Comparison of ENCODE assay signal across 8 cellular contexts in genomic region chr10:69786791-69787190, GRCh38. TPM values are rescaled to one million over a fixed set of nuclear protein-coding genes. Genes with fewer than 3 reads are reported as not detected.
DNase-seq lines count a peak whose midpoint lies in the region; ATAC-seq and TF ChIP-seq lines count a peak whose summit lies in the region.

No MANE protein-coding gene starts in this region.

- H3K27me3 ChIP-seq in osteoblast (ENCODE audit: insufficient read depth, low read length), result peaks cover 30% of the 10 kb centered on the region

- DNase-seq in ELF-1 (ENCODE audit: low read depth, low spot score), result peak; percentile 65
- DNase-seq in NAMALWA (ENCODE audit: low spot score), result peak; percentile 46
- peak; percentile 69 for DNase-seq in dermis blood vessel endothelial cell
- DNase-seq in osteoblast (ENCODE audit: insufficient read length, low spot score, missing footprints), result no peak
- no peak for DNase-seq in NCI-H2227 (lab: John Stamatoyannopoulos, UW; ENCODE audit: unreplicated experiment)
- no peak for DNase-seq in stimulated activated CD4-positive, alpha-beta T cell treated with anti-CD3 and anti-CD28 coated beads, Interleukin-12 subunit alpha, Interleukin-12 subunit beta, amount 100 ng/mL, for 4 hours

- no peaks in the 10 kb centered on the region for H3K36me3 ChIP-seq in osteoblast (ENCODE audit: insufficient read depth, low read length)

- peak; percentile 57 for TF ChIP-seq CTCF in osteoblast (IDR thresholded peaks at IDR 0.05; ENCODE audit: extremely low read depth, low read depth, low read length)

- no peak overlapping the region for H3K27ac ChIP-seq in osteoblast (ENCODE audit: low read depth, low read length)

- H3K9me3 ChIP-seq in osteoblast (ENCODE audit: low read depth, low read length), result no peaks in the 10 kb centered on the region

- H3K4me3 ChIP-seq in osteoblast (ENCODE audit: insufficient read depth, low read length), result no peak overlapping the region

- H3K4me2 ChIP-seq in osteoblast (ENCODE audit: insufficient read depth, low read length), result no peak overlapping the region

- no peaks in the 10 kb centered on the region for H3K79me2 ChIP-seq in osteoblast (ENCODE audit: insufficient read depth, low read length)

- ATAC-seq in HG03095 (IDR thresholded peaks at IDR 0.05; ENCODE audit: unreplicated experiment), result no peak
- no peak for ATAC-seq in GM18502 (IDR thresholded peaks at IDR 0.05; ENCODE audit: poor library complexity, unreplicated experiment)

- peak overlapping the region; percentile 48 for H2AFZ ChIP-seq in osteoblast (ENCODE audit: low read length)

- H4K20me1 ChIP-seq in osteoblast (ENCODE audit: insufficient read depth, low read length), result no peaks in the 10 kb centered on the region

- no peaks in the 10 kb centered on the region for H3K4me1 ChIP-seq in osteoblast (ENCODE audit: insufficient read depth, low read length)

RNA-seq across cellular contexts. Expression of gene COL13A1, which starts 14.9 kb away (rescaled TPM):
- total RNA-seq in dermis blood vessel endothelial cell (5.3 and 6.6 TPM in 2 replicates), osteoblast (1.1 and 1.8 TPM in 2 replicates)

Comparison
In these comparisons a context has a peak if more than half of its experiments do, and no peak if none do; other contexts are left out.
1. DNase-seq: peak in ELF-1 (single experiment), NAMALWA (single experiment) and dermis blood vessel endothelial cell (single experiment); none in osteoblast (single experiment), NCI-H2227 (single experiment) and stimulated activated CD4-positive, alpha-beta T cell treated with anti-CD3 and anti-CD28 coated beads, Interleukin-12 subunit alpha, Interleukin-12 subunit beta, amount 100 ng/mL, for 4 hours (single experiment).